28 cellular contexts compared by ENCODE assay signal in genomic region chr12:115979851-115980250, GRCh38.
"Had no signal": no experiment of that assay in that cellular context is flagged by ENCODE, and none has a peak within 500 bp of the region (broad histone marks: within the 10 kb centered on the region; RNA-seq: fewer than 3 reads in every experiment).

No MANE protein-coding gene starts in this region.

- H3K4me1 Mint-ChIP-seq: stimulated activated effector memory CD8-positive, alpha-beta T cell treated with anti-CD3 and anti-CD28 coated beads, Interleukin-12 subunit alpha, Interleukin-12 subunit beta, amount 100 ng/mL, for 72 hours had no signal

- H3K4me3 Mint-ChIP-seq: naive thymus-derived CD4-positive, alpha-beta T cell; nephron progenitor cell; stimulated activated effector memory CD8-positive, alpha-beta T cell treated with anti-CD3 and anti-CD28 coated beads, Interleukin-12 subunit alpha, Interleukin-12 subunit beta, amount 100 ng/mL, for 72 hours; type B pancreatic cell had no signal

- DNase-seq: dermis blood vessel endothelial cell; effector memory CD4-positive, alpha-beta T cell; erythroblast; esophagus squamous epithelium; foreskin melanocyte; glutamatergic neuron; heart right ventricle; hypothalamus; left colon; left ventricle myocardium inferior; lower lobe of right lung; midbrain; naive thymus-derived CD4-positive, alpha-beta T cell; nephron progenitor cell; nucleus accumbens; ovary; posterior cingulate gyrus; psoas muscle; right cardiac atrium; sigmoid colon; stimulated activated CD4-positive, alpha-beta T cell treated with anti-CD3 and anti-CD28 coated beads, Interleukin-2, amount 100 ng/mL, for 24 hours; stimulated activated CD4-positive, alpha-beta T cell treated with anti-CD3 and anti-CD28 coated beads, Interleukin-4, amount 100 ng/mL, for 24 hours; stimulated activated naive CD4-positive, alpha-beta T cell treated with Interleukin-2 at 50 U/mL for 16 hours; stomach; thyroid gland had no signal

- H3K4me3 ChIP-seq: coronary artery, esophagus squamous epithelium, heart right ventricle, left ventricle myocardium inferior, lower lobe of right lung, ovary, psoas muscle, sigmoid colon, stomach, thyroid gland had no signal

- H3K9me3 Mint-ChIP-seq: naive thymus-derived CD4-positive, alpha-beta T cell; nephron progenitor cell; stimulated activated effector memory CD8-positive, alpha-beta T cell treated with anti-CD3 and anti-CD28 coated beads, Interleukin-12 subunit alpha, Interleukin-12 subunit beta, amount 100 ng/mL, for 72 hours; type B pancreatic cell had no signal

- H3K27ac Mint-ChIP-seq: stimulated activated effector memory CD8-positive, alpha-beta T cell treated with anti-CD3 and anti-CD28 coated beads, Interleukin-12 subunit alpha, Interleukin-12 subunit beta, amount 100 ng/mL, for 72 hours; type B pancreatic cell had no signal

- H3K4me1 ChIP-seq: esophagus squamous epithelium, lower lobe of right lung, thyroid gland had no signal

- H3K27ac ChIP-seq: coronary artery, esophagus squamous epithelium, left ventricle myocardium inferior, lower lobe of right lung, ovary, psoas muscle, sigmoid colon, stomach, thyroid gland had no signal

- H3K36me3 ChIP-seq: ovary had no signal

- H3K27me3 ChIP-seq: esophagus squamous epithelium, heart right ventricle, ovary, sigmoid colon, stomach, thyroid gland had no signal

- H3K27me3 Mint-ChIP-seq: naive thymus-derived CD4-positive, alpha-beta T cell; type B pancreatic cell had no signal

- H3K9me3 ChIP-seq: esophagus squamous epithelium, heart right ventricle, left ventricle myocardium inferior, lower lobe of right lung, ovary, psoas muscle, sigmoid colon, stomach, thyroid gland had no signal

- ATAC-seq: left colon; lower lobe of right lung; naive thymus-derived CD4-positive, alpha-beta T cell; right cardiac atrium; stimulated activated effector memory CD8-positive, alpha-beta T cell treated with anti-CD3 and anti-CD28 coated beads, Interleukin-12 subunit alpha, Interleukin-12 subunit beta, amount 100 ng/mL, for 72 hours had no signal
